In the genomic region with DNA sequence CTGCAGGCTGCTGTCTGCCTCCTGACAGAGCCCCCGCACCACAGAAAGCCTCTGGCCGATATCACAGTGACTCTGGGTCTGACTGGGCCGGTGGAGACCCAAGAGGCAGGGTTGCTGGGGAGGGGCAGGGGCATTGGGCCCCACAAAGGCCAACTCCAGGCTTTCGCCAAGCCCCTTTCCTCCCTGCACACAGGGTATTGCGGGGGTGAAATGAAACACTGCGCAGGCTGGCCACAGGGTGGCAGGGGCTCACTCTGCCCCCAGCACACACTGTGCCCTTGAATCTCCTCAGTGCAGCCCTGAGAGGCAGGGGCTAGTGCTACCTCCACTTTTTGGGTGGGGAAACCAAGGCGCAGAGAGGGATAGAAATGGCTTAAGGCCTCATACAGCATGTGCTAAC, we compare ENCODE assay signal across 18 cellular contexts. TPM values are rescaled to one million over a fixed set of nuclear protein-coding genes. Genes with fewer than 3 reads are reported as not detected.
DNase-seq lines count a peak whose midpoint lies in the region; ATAC-seq, FAIRE-seq and TF ChIP-seq lines count a peak whose summit lies in the region.
"Had no signal": no experiment of that assay in that cellular context is flagged by ENCODE, and none has a peak within 500 bp of the region (broad histone marks: within the 10 kb centered on the region; RNA-seq: fewer than 3 reads in every experiment).

No MANE protein-coding gene starts in this region.

- H3K36me3 ChIP-seq in heart right ventricle, result no peaks in the 10 kb centered on the region
- no peaks in the 10 kb centered on the region for H3K36me3 ChIP-seq in K562 (ENCODE audit: control insufficient read depth, insufficient read depth, low read length)
- no peaks in the 10 kb centered on the region for H3K36me3 ChIP-seq in stomach

- peak; percentile 30 for DNase-seq in Right ventricle myocardium superior
- DNase-seq in heart right ventricle, result no peak
- DNase-seq in NB4 (ENCODE audit: low read depth), result peak; percentile 8
- DNase-seq in K562 (ENCODE audit: extremely low read depth in 1 of 4, low spot score in 3 of 4), result no peak
- no peak for DNase-seq in stomach
- no peak for DNase-seq in NCI-H446 (lab: John Stamatoyannopoulos, UW)
- DNase-seq: DMS153; KBM-7; NCI-H146; NCI-H2081; NCI-H2227 treated with DMSO at 0.1 percent for 48 hours; NK-92 treated with Interleukin-12 subunit alpha and Interleukin-12 subunit beta, amount 100 ng/mL, for 24 hours; RPMI8226 had no signal

- no peak for TF ChIP-seq POLR2A in NB4 (IDR thresholded peaks at IDR 0.05; ENCODE audit: extremely low read depth, insufficient read length)
- no peak for TF ChIP-seq POLR2A in K562 (conservative IDR thresholded peaks at IDR 0.05)
- TF ChIP-seq POLR2A in stomach (IDR thresholded peaks at IDR 0.05), result no peak

- no peak for FAIRE-seq in K562 (lab: Jason Lieb, UNC)
- FAIRE-seq: HTR-8/SVneo had no signal

- BruUV-seq in K562 (replicated peaks; lab: Mats Ljungman, UMichigan), result no TSS peak

- H3K9me3 ChIP-seq in heart right ventricle (peaks cover 0 to 11% (median 0%) of the 10 kb centered on the region in 11 donors), K562 (replicated peaks; ENCODE audit: control insufficient read depth, insufficient read depth, low read depth, low read length) (no peaks in the 10 kb centered on the region), stomach (no peaks in the 10 kb centered on the region)

- no peak for ATAC-seq in Right ventricle myocardium superior (ENCODE audit: poor library complexity)
- no peak for ATAC-seq in heart right ventricle
- peak; percentile 58; the same call in 2 of the 3 replicates for ATAC-seq in K562
- ATAC-seq in GM18520 (IDR thresholded peaks at IDR 0.05; ENCODE audit: unreplicated experiment), result no peak
- no peak for ATAC-seq in activated CD4-positive, CD25-positive, alpha-beta regulatory T cell treated with anti-CD3 and anti-CD28 coated beads, Interleukin-2, amount 50 U/mL, for 24 hours

- H3K27ac ChIP-seq in heart right ventricle (no peak overlapping the region), K562 (ENCODE audit: extremely low read depth, low read depth, low read length) (no peak overlapping the region), stomach (peak overlapping the region in 3 of 5 donors; percentile 51 to 86 (median 72))
- H3K27ac ChIP-seq: C4-2B, HL-60 had no signal

- intact Hi-C loops in Right ventricle myocardium superior (cut with DNase I), result no loop called here
- intact Hi-C loops in heart right ventricle (cut with DNase I), result no loop called here
- intact Hi-C loops in K562 (cut with micrococcal nuclease), result no loop called here
- intact Hi-C loops in stomach (cut with DNase I; ENCODE audit: low total_unique reads), result no loop called here

- H3K4me1 ChIP-seq in heart right ventricle (peaks cover 0 to 2% (median 0%) of the 10 kb centered on the region in 9 donors), K562 (replicated peaks in 1 of 2; ENCODE audit: control insufficient read depth in 2 of 2, insufficient read depth in 2 of 2, low read length in 2 of 2) (peaks cover 0 to 8% of the 10 kb centered on the region in 2 experiments; a peak in 2 of 5 replicates), stomach (peaks cover 11 to 45% (median 25%) of the 10 kb centered on the region in 4 donors)

- H2AFZ ChIP-seq in K562 (ENCODE audit: low read depth, low read length), result no peak overlapping the region

- H3K79me2 ChIP-seq in K562 (ENCODE audit: control insufficient read depth, insufficient read depth, low read length), result no peaks in the 10 kb centered on the region

- POLR2A ChIA-PET in K562 (lab: Yijun Ruan, JAX), result no interaction called here

- in situ Hi-C loops in K562 (cut with MboI), result no loop called here

- no peak for TF ChIP-seq RAD21 in K562 (CRISPR knock-in tag; conservative IDR thresholded peaks at IDR 0.05 in 1 of 2, IDR thresholded peaks at IDR 0.05 in 1 of 2)

- WGBS in heart right ventricle, 2 donors, result 87 to 90% methylated on average over 7 of the region's 7 CpGs
- WGBS in K562 (ENCODE audit: insufficient coverage, low coverage, missing lambda C conversion rate), result 0% methylated on average over 7 of the region's 7 CpGs
- WGBS in stomach, 5 donors, result 89 to 98% (median 96%) methylated on average over 5 to 7 of the region's 7 CpGs

- CTCF ChIA-PET in K562 (lab: Yijun Ruan, JAX; ENCODE audit: low intra/inter-chr PET ratio), result no interaction called here

- TF ChIP-seq CTCF in heart right ventricle (IDR thresholded peaks at IDR 0.05) (no peak), NB4 (IDR thresholded peaks at IDR 0.05; ENCODE audit: low read depth, low read length) (peak; percentile 9), K562 (IDR thresholded peaks at IDR 0.05 in 2 of 3, conservative IDR thresholded peaks at IDR 0.05 in 1 of 3; ENCODE audit: insufficient read depth in 2 of 3, low read depth in 1 of 3, low read length in 3 of 3) (peak in 2 of 3 experiments; percentile 14 to 24; a peak in 1 of 6 replicates), stomach (IDR thresholded peaks at IDR 0.05) (no peak)

- H3K27me3 ChIP-seq in heart right ventricle (peaks cover 0 to 18% (median 11%) of the 10 kb centered on the region in 7 donors), K562 (ENCODE audit: control insufficient read depth in 2 of 2, insufficient read depth in 2 of 2, low read length in 2 of 2) (peaks cover 21 to 67% of the 10 kb centered on the region in 2 experiments; a peak in 4 of 5 replicates), stomach (peaks cover 0 to 10% (median 3%) of the 10 kb centered on the region in 3 donors)

- H3K4me3 ChIP-seq in heart right ventricle, result no peak overlapping the region
- H3K4me3 ChIP-seq in NB4 (ENCODE audit: low read depth, low read length), result no peak overlapping the region
- H3K4me3 ChIP-seq in K562, result no peak overlapping the region
- no peak overlapping the region for H3K4me3 ChIP-seq in stomach

- TF ChIP-seq EP300 in K562 (IDR thresholded peaks at IDR 0.05; ENCODE audit: low read length) (no peak), stomach (IDR thresholded peaks at IDR 0.05) (no peak)

- no peak overlapping the region for H3K9ac ChIP-seq in K562 (ENCODE audit: insufficient read depth in 1 of 2, low read depth in 2 of 2, low read length in 2 of 2)

- H3K4me2 ChIP-seq in K562 (ENCODE audit: insufficient read depth, low read length), result no peak overlapping the region

- H4K20me1 ChIP-seq in K562 (replicated peaks; ENCODE audit: control insufficient read depth, insufficient read depth, low read length), result 0 out of 2 replicates have a peak, but pooled peaks cover 2% of the 10 kb centered on the region

- H3K9me1 ChIP-seq in K562 (ENCODE audit: control insufficient read depth, insufficient read depth, low read length), result no peaks in the 10 kb centered on the region

TF ChIP-seq in K562, 482 proteins besides CTCF, POLR2A, EP300 and RAD21:
- TF ChIP-seq SMARCA5 (IDR thresholded peaks at IDR 0.05), result no peak
- TF ChIP-seq, protein P1, sequence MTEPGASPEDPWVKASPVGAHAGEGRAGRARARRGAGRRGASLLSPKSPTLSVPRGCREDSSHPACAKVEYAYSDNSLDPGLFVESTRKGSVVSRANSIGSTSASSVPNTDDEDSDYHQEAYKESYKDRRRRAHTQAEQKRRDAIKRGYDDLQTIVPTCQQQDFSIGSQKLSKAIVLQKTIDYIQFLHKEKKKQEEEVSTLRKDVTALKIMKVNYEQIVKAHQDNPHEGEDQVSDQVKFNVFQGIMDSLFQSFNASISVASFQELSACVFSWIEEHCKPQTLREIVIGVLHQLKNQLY (CRISPR knock-in tag; conservative IDR thresholded peaks at IDR 0.05), result no peak
TF ChIP-seq in K562: peak in this region for 0.

RNA-seq across cellular contexts. Expression of a gene that starts 44.6 kb away (rescaled TPM):
- total RNA-seq in Right ventricle myocardium superior (not detected), heart right ventricle (under 1 TPM in 1 of 10 donors, not detected in 9; 0.19 TPM), K562 (2014; rRNA removed) (0.14 TPM in 1 of 2 replicates, not detected in the other), K562 (2014; rRNA removed; fragmentation: Illumina TruSeq; extraction: Trizol) (not detected in 2 replicates), K562 (2015; rRNA removed; fragmentation: Illumina TruSeq; extraction: Trizol) (not detected in 2 replicates), K562 (2021) (0.11 TPM in 1 of 2 replicates, not detected in the other), stomach (100 to 1,000 TPM in 1 of 5 donors, 10 to 100 TPM in 3, not detected in 1; 42.0 to 213 (median 70.4) TPM)
- polyA plus RNA-seq in heart right ventricle (under 1 TPM in 1 of 2 donors, not detected in 1; 0.06 TPM), K562 (2011; rRNA removed) (not detected in 2 replicates), K562 (2014; fragmentation: Illumina TruSeq; extraction: Trizol) (not detected in 2 replicates), K562 (2014; fragmentation: Nextera tagmentation; extraction: Ambion mirVana) (not detected), K562 (2014; rRNA removed) (0.08 TPM in 1 of 2 replicates, not detected in the other), stomach (100 to 1,000 TPM; 141 to 256 (median 151) TPM)
- total RNA-seq in K562 (2011; cell fraction: chromatin; rRNA removed; ENCODE audit: low replicate concordance), result not detected in 2 replicates
- not detected in 2 replicates for total RNA-seq in K562 (2011; cell fraction: nucleolus; rRNA removed)
- total RNA-seq in K562 (2011; cell fraction: nucleoplasm; rRNA removed), result not detected in 2 replicates
- polyA plus RNA-seq in K562 (2011; cell fraction: cytosol; rRNA removed), result not detected in 2 replicates
- polyA plus RNA-seq in K562 (2011; cell fraction: nucleus; rRNA removed), result not detected in 2 replicates
- polyA plus RNA-seq in K562 (2012), result 0.37 TPM in 1 of 2 replicates, not detected in the other
- not detected in 2 replicates for polyA minus RNA-seq in K562 (2011; rRNA and poly(A)+ RNA removed)
- not detected in 2 replicates for polyA minus RNA-seq in K562 (2011; cell fraction: cytosol; rRNA and poly(A)+ RNA removed)
- polyA minus RNA-seq in K562 (2011; cell fraction: nucleus; rRNA and poly(A)+ RNA removed), result not detected in 2 replicates

Comparison
In these comparisons a context has a peak if more than half of its experiments do, and no peak if none do; other contexts are left out.
1. DNase-seq: peak in Right ventricle myocardium superior (single experiment) and NB4 (single experiment); none in heart right ventricle (0 of 2), K562 (0 of 4), stomach (single experiment) and NCI-H446 (0 of 2).
2. H3K27ac ChIP-seq: peak in stomach (3 of 5); none in heart right ventricle (0 of 10) and K562 (single experiment).
3. CTCF ChIP-seq: peak in NB4 (single experiment) and K562 (2 of 3); none in heart right ventricle (0 of 9) and stomach (0 of 7).